In genomic region chr3:143565943-143566342, GRCh38 we compare ENCODE assay signal across 1 cellular context.
TF ChIP-seq lines count a peak whose summit lies in the region.

No MANE protein-coding gene starts in this region.

TF ChIP-seq in K562, 482 proteins besides CTCF, POLR2A, EP300 and RAD21 (continued from another document):
- TF ChIP-seq PRDM10 (IDR thresholded peaks at IDR 0.05; ENCODE audit: partially characterized antibody) (no peak), ZNF699 (CRISPR knock-in tag; IDR thresholded peaks at IDR 0.05; ENCODE audit: insufficient replicate concordance) (no peak), CEBPB (tag; IDR thresholded peaks at IDR 0.05) (peak; percentile 92), HEY1 (CRISPR knock-in tag; IDR thresholded peaks at IDR 0.05; ENCODE audit: borderline replicate concordance) (no peak), TEAD4 (IDR thresholded peaks at IDR 0.05; ENCODE audit: low read length) (peak; percentile 49; the same call in 1 of the 2 replicates), TEAD4 (CRISPR knock-in tag; IDR thresholded peaks at IDR 0.05; ENCODE audit: borderline replicate concordance) (no peak), MYNN (IDR thresholded peaks at IDR 0.05) (no peak), MYNN (CRISPR knock-in tag; IDR thresholded peaks at IDR 0.05) (no peak), FOXK1 (CRISPR knock-in tag; IDR thresholded peaks at IDR 0.05; ENCODE audit: borderline replicate concordance) (no peak), NR2C1 (IDR thresholded peaks at IDR 0.05) (no peak), NR2C1 (tag; IDR thresholded peaks at IDR 0.05) (no peak), NELFE (IDR thresholded peaks at IDR 0.05; ENCODE audit: insufficient read depth, insufficient read length) (no peak), MAZ (CRISPR knock-in tag; conservative IDR thresholded peaks at IDR 0.05 in 1 of 2, IDR thresholded peaks at IDR 0.05 in 1 of 2) (no peak), TRIM25 (IDR thresholded peaks at IDR 0.05; ENCODE audit: borderline replicate concordance) (no peak), ZNF197 (CRISPR knock-in tag; IDR thresholded peaks at IDR 0.05; ENCODE audit: low read depth) (no peak), CXXC5 (CRISPR knock-in tag; IDR thresholded peaks at IDR 0.05) (no peak), CEBPG (CRISPR knock-in tag; IDR thresholded peaks at IDR 0.05) (peak; percentile 55), CEBPG (tag; conservative IDR thresholded peaks at IDR 0.05 in 1 of 2, IDR thresholded peaks at IDR 0.05 in 1 of 2) (peak; percentile 69 to 75), KDM1A (IDR thresholded peaks at IDR 0.05) (peak in 1 of 2 experiments; percentile 37; a peak in 1 of 4 replicates), HMGXB4 (CRISPR knock-in tag; IDR thresholded peaks at IDR 0.05) (no peak), CUX1 (CRISPR knock-in tag; IDR thresholded peaks at IDR 0.05) (no peak), TRIM28 (IDR thresholded peaks at IDR 0.05) (no peak), ZNF507 (tag; conservative IDR thresholded peaks at IDR 0.05) (no peak), ZNF77 (CRISPR knock-in tag; IDR thresholded peaks at IDR 0.05) (no peak), SPI1 (IDR thresholded peaks at IDR 0.05; ENCODE audit: borderline replicate concordance, low read depth, low read length) (peak; percentile 39; the same call in 1 of the 2 replicates), GTF2A2 (tag; IDR thresholded peaks at IDR 0.05) (no peak), ZNF583 (CRISPR knock-in tag; IDR thresholded peaks at IDR 0.05) (no peak), GABPB1 (CRISPR knock-in tag; IDR thresholded peaks at IDR 0.05) (no peak), ZNF263 (CRISPR knock-in tag; IDR thresholded peaks at IDR 0.05; ENCODE audit: borderline replicate concordance) (no peak), ZNF57 (CRISPR knock-in tag; IDR thresholded peaks at IDR 0.05) (no peak), SMARCE1 (IDR thresholded peaks at IDR 0.05) (peak; percentile 28; the same call in 1 of the 2 replicates), SP2 (IDR thresholded peaks at IDR 0.05; ENCODE audit: extremely low read depth, low read depth, low read length, poor library complexity, severe bottlenecking) (no peak), ZKSCAN3 (CRISPR knock-in tag; IDR thresholded peaks at IDR 0.05) (no peak), TRIM24 (IDR thresholded peaks at IDR 0.05) (peak in 1 of 2 experiments; percentile 67; a peak in 1 of 4 replicates), ATF1 (CRISPR knock-in tag; IDR thresholded peaks at IDR 0.05) (no peak), ATF1 (tag; IDR thresholded peaks at IDR 0.05) (no peak), BRCA1 (IDR thresholded peaks at IDR 0.05) (no peak), BRCA1 (CRISPR knock-in tag; IDR thresholded peaks at IDR 0.05) (no peak), TCFL5 (CRISPR knock-in tag; conservative IDR thresholded peaks at IDR 0.05) (no peak), KLF13 (tag; IDR thresholded peaks at IDR 0.05; ENCODE audit: borderline replicate concordance, low read depth) (no peak)
